8 cellular contexts compared by ENCODE assay signal in the genomic region with DNA sequence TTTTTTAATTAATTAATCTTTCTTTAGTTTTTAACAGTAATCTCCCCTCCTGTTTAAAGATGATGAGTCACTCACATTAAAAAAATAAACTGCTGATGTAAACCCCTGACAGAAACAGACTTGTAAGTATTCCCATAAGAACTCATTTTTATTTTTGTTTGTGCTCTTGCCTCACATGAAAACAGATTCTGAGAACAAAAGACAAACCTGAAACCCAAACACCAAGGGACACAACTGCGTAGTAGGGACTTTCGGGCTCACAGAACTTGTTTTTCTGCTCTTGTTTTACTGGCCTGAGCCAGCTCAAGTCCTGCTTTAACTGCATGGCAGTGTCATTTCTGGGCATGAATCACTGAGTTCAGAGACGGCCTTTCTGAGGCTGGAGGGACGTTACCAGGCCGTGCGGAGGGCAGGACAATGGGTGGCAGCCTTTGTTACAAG.
DNase-seq lines count a peak whose midpoint lies in the region; ATAC-seq and TF ChIP-seq lines count a peak whose summit lies in the region.

No MANE protein-coding gene starts in this region.

- TF ChIP-seq CTCF in gastroesophageal sphincter (IDR thresholded peaks at IDR 0.05) = no peak
- TF ChIP-seq CTCF in omental fat pad (IDR thresholded peaks at IDR 0.05) = no peak

- 0% methylated on average over 2 to 3 of the region's 6 CpGs for WGBS in gastroesophageal sphincter (ENCODE audit: low coverage in 1 of 2), 2 donors

- H3K9me3 Mint-ChIP-seq in activated naive CD4-positive, alpha-beta T cell treated with anti-CD3 and anti-CD28 coated beads, Interleukin-2, amount 10 ng/mL, durations not matched to agents 7 days and 5 days = no peaks in the 10 kb centered on the region

- H3K4me3 Mint-ChIP-seq in activated naive CD4-positive, alpha-beta T cell treated with anti-CD3 and anti-CD28 coated beads, Interleukin-2, amount 10 ng/mL, durations not matched to agents 7 days and 5 days = no peak overlapping the region

- H3K36me3 Mint-ChIP-seq in activated naive CD4-positive, alpha-beta T cell treated with anti-CD3 and anti-CD28 coated beads, Interleukin-2, amount 10 ng/mL, durations not matched to agents 7 days and 5 days = peaks cover 84% of the 10 kb centered on the region

- H3K27me3 Mint-ChIP-seq in activated naive CD4-positive, alpha-beta T cell treated with anti-CD3 and anti-CD28 coated beads, Interleukin-2, amount 10 ng/mL, durations not matched to agents 7 days and 5 days = no peaks in the 10 kb centered on the region

- H3K36me3 ChIP-seq in gastroesophageal sphincter = peaks cover 3 to 39% of the 10 kb centered on the region in 2 donors

- ATAC-seq in HG03469 (IDR thresholded peaks at IDR 0.05; ENCODE audit: unreplicated experiment) = peak; percentile 47
- ATAC-seq in gastroesophageal sphincter = peak; percentile 60
- ATAC-seq in omental fat pad (ENCODE audit: low FRiP score) = peak; percentile 80
- ATAC-seq in GM21526 (IDR thresholded peaks at IDR 0.05; ENCODE audit: low FRiP score, unreplicated experiment) = no peak

- no peak overlapping the region for H3K4me3 ChIP-seq in gastroesophageal sphincter

- DNase-seq in activated T-cell treated with anti-CD3 and anti-CD28 coated beads, Interleukin-2, amount 50 U/mL, for 1 hour = peak; percentile 26
- DNase-seq in activated T-cell treated with anti-CD3 and anti-CD28 coated beads for 4 hours (no peak), omental fat pad (ENCODE audit: low spot score) (no peak), AML-193 (lab: John Stamatoyannopoulos, UW) (no peak)
- no peak for DNase-seq in activated naive CD4-positive, alpha-beta T cell treated with anti-CD3 and anti-CD28 coated beads, Interleukin-2, amount 10 ng/mL, durations not matched to agents 7 days and 5 days

- CTCF ChIA-PET in activated naive CD4-positive, alpha-beta T cell treated with anti-CD3 and anti-CD28 coated beads, Interleukin-2, amount 10 ng/mL, durations not matched to agents 7 days and 5 days (lab: Charles Lee) = no interaction called here

- no peak for TF ChIP-seq POLR2A in gastroesophageal sphincter (IDR thresholded peaks at IDR 0.05)

- peaks cover 49% of the 10 kb centered on the region for H3K4me1 Mint-ChIP-seq in activated naive CD4-positive, alpha-beta T cell treated with anti-CD3 and anti-CD28 coated beads, Interleukin-2, amount 10 ng/mL, durations not matched to agents 7 days and 5 days

- H3K9me3 ChIP-seq in gastroesophageal sphincter = no peaks in the 10 kb centered on the region

- peaks cover 39 to 97% (median 57%) of the 10 kb centered on the region in 3 donors for H3K4me1 ChIP-seq in gastroesophageal sphincter

- H3K27ac ChIP-seq in gastroesophageal sphincter = peak overlapping the region; percentile 87 to 93 (median 90)

- peak overlapping the region; percentile 73 for H3K27ac Mint-ChIP-seq in activated naive CD4-positive, alpha-beta T cell treated with anti-CD3 and anti-CD28 coated beads, Interleukin-2, amount 10 ng/mL, durations not matched to agents 7 days and 5 days

- no peak for TF ChIP-seq EP300 in gastroesophageal sphincter (IDR thresholded peaks at IDR 0.05)

- H3K27me3 ChIP-seq in gastroesophageal sphincter = no peaks in the 10 kb centered on the region
